Comparison of ENCODE assay signal across 8 cellular contexts in genomic region chr1:145858937-145859490, GRCh38. TPM values are rescaled to one million over a fixed set of nuclear protein-coding genes. Genes with fewer than 3 reads are reported as not detected.
DNase-seq lines count a peak whose midpoint lies in the region; ATAC-seq and TF ChIP-seq lines count a peak whose summit lies in the region.

TSS of gene PIAS3 (minus strand) at chr1:145859081. CDS start at chr1:145858990, 91 bp downstream.

- peak within 1 kb of the TSS; percentile 85 for H3K27ac Mint-ChIP-seq in CD4-positive, alpha-beta T cell
- peak within 1 kb of the TSS; percentile 87 for H3K27ac Mint-ChIP-seq in activated CD8-positive, alpha-beta T cell treated with anti-CD3 and anti-CD28 coated beads, Interleukin-2, amount 10 ng/mL, durations not matched to agents 7 days and 5 days

- WGBS in lung, 2 donors: 0 to 1% methylated on average over 34 to 36 of the region's 36 CpGs

- peak within 1 kb of the TSS; percentile 67 for H3K27ac ChIP-seq in CD4-positive, alpha-beta T cell (ENCODE audit: low read depth, low read length)
- H3K27ac ChIP-seq in lung (ENCODE audit: low read depth in 1 of 2, low read length in 1 of 2): peak within 1 kb of the TSS; percentile 91 to 96

- peak; percentile 61 to 81 (median 70) for DNase-seq in CD4-positive, alpha-beta T cell
- peak; percentile 95 for DNase-seq in HK-2 (ENCODE audit: unreplicated experiment)
- DNase-seq in NCI-H82 treated with DMSO at 0.1 percent for 48 hours (lab: John Stamatoyannopoulos, UW; ENCODE audit: unreplicated experiment): peak; percentile 87
- DNase-seq in activated CD8-positive, alpha-beta T cell treated with anti-CD3 and anti-CD28 coated beads, Interleukin-2, amount 10 ng/mL, durations not matched to agents 7 days and 5 days: peak; percentile 91
- peak; percentile 96 for DNase-seq in ecto neural progenitor cell (ENCODE audit: low spot score)
- peak; percentile 97 for DNase-seq in lung (ENCODE audit: low spot score)
- peak; percentile 57 to 91 (median 71) for DNase-seq in stimulated activated CD4-positive, alpha-beta T cell treated with anti-CD3 and anti-CD28 coated beads, TNF-alpha, amount 100 ng/mL, for 24 hours (ENCODE audit: low read depth in 3 of 3)

- H3K4me1 Mint-ChIP-seq in CD4-positive, alpha-beta T cell (ENCODE audit: low read depth): peaks cover 20% of the 10 kb centered on the region
- H3K4me1 Mint-ChIP-seq in activated CD8-positive, alpha-beta T cell treated with anti-CD3 and anti-CD28 coated beads, Interleukin-2, amount 10 ng/mL, durations not matched to agents 7 days and 5 days (ENCODE audit: low read depth): peaks cover 21% of the 10 kb centered on the region

- peak; percentile 79 for ATAC-seq in CD4-positive, alpha-beta T cell (ENCODE audit: poor library complexity)
- peak; percentile 82 for ATAC-seq in GM19452 (IDR thresholded peaks at IDR 0.05; ENCODE audit: unreplicated experiment)
- peak; percentile 86 for ATAC-seq in activated CD8-positive, alpha-beta T cell treated with anti-CD3 and anti-CD28 coated beads, Interleukin-2, amount 10 ng/mL, durations not matched to agents 7 days and 5 days
- peak; percentile 97 for ATAC-seq in lung (ENCODE audit: insufficient read depth, low FRiP score)

- H3K9me3 Mint-ChIP-seq in CD4-positive, alpha-beta T cell: no peaks in the 10 kb centered on the region
- H3K9me3 Mint-ChIP-seq in activated CD8-positive, alpha-beta T cell treated with anti-CD3 and anti-CD28 coated beads, Interleukin-2, amount 10 ng/mL, durations not matched to agents 7 days and 5 days (ENCODE audit: insufficient read depth): no peaks in the 10 kb centered on the region

- peaks cover 0 to 4% of the 10 kb centered on the region in 2 donors for H3K4me1 ChIP-seq in lung (ENCODE audit: control insufficient read depth in 2 of 2, insufficient read depth in 2 of 2, low read length in 2 of 2)

- no peaks in the 10 kb centered on the region for H3K27me3 Mint-ChIP-seq in CD4-positive, alpha-beta T cell
- peaks cover 11% of the 10 kb centered on the region for H3K27me3 Mint-ChIP-seq in activated CD8-positive, alpha-beta T cell treated with anti-CD3 and anti-CD28 coated beads, Interleukin-2, amount 10 ng/mL, durations not matched to agents 7 days and 5 days (ENCODE audit: low read depth)

- TF ChIP-seq CTCF in CD4-positive, alpha-beta T cell (IDR thresholded peaks at IDR 0.05): no peak
- no peak for TF ChIP-seq CTCF in lung (IDR thresholded peaks at IDR 0.05; ENCODE audit: control extremely low read depth, extremely low read depth)

- intact Hi-C loops in CD4-positive, alpha-beta T cell (cut with DNase I, micrococcal nuclease): loop anchor here (1.0 to 5.0 kb wide), 7 partner anchors 14 to 100 kb away; partner anchors contain the start of genes PEX11B (in 2 of the 2), ANKRD35 (in 1 of the 2), LIX1L (in 1 of the 2) and NUDT17 (in 1 of the 2)

- H3K4me3 ChIP-seq in lung: peak within 1 kb of the TSS; percentile 92

- no peaks in the 10 kb centered on the region for H3K27me3 ChIP-seq in CD4-positive, alpha-beta T cell (ENCODE audit: control insufficient read depth, insufficient read depth, low read length)
- H3K27me3 ChIP-seq in lung (ENCODE audit: control insufficient read depth, insufficient read depth): no peaks in the 10 kb centered on the region

- CTCF ChIA-PET in CD4-positive, alpha-beta T cell (lab: Charles Lee): interaction anchor here (1.0 to 4.2 kb wide), 8 partner anchors 8 to 174 kb away, joined by 3 to 71 read pairs (median 4); partner anchors contain the start of genes ITGA10, NUDT17 and PEX11B
- CTCF ChIA-PET in activated CD8-positive, alpha-beta T cell treated with anti-CD3 and anti-CD28 coated beads, Interleukin-2, amount 10 ng/mL, durations not matched to agents 7 days and 5 days (lab: Charles Lee): interaction anchor here (0.8 to 12.5 kb wide), 22 partner anchors 10 to 179 kb away, joined by 3 to 271 read pairs (median 8); partner anchors contain the start of genes ANKRD34A, ANKRD35, ITGA10 and NUDT17

- peak within 1 kb of the TSS; percentile 98 for H3K4me3 Mint-ChIP-seq in CD4-positive, alpha-beta T cell
- peak within 1 kb of the TSS; percentile 95 for H3K4me3 Mint-ChIP-seq in activated CD8-positive, alpha-beta T cell treated with anti-CD3 and anti-CD28 coated beads, Interleukin-2, amount 10 ng/mL, durations not matched to agents 7 days and 5 days

- no peaks in the 10 kb centered on the region for H3K9me3 ChIP-seq in CD4-positive, alpha-beta T cell (ENCODE audit: control insufficient read depth, low read length)
- H3K9me3 ChIP-seq in lung (ENCODE audit: control insufficient read depth in 2 of 2, insufficient read depth in 1 of 2, low read length in 1 of 2): no peaks in the 10 kb centered on the region

- POLR2A ChIA-PET in CD4-positive, alpha-beta T cell (lab: Charles Lee): interaction anchor here (0.6 to 4.8 kb wide), 30 partner anchors 10 to 193 kb away, joined by 3 to 120 read pairs (median 6); partner anchors contain the start of genes ANKRD34A, ANKRD35, ITGA10 and LIX1L
- POLR2A ChIA-PET in activated CD8-positive, alpha-beta T cell treated with anti-CD3 and anti-CD28 coated beads, Interleukin-2, amount 10 ng/mL, durations not matched to agents 7 days and 5 days (lab: Charles Lee): interaction anchor here (0.5 to 4.6 kb wide), 19 partner anchors 11 to 308 kb away, joined by 3 to 38 read pairs (median 4); partner anchors contain the start of genes ANKRD34A, LIX1L, NUDT17 and PEX11B

- H3K36me3 Mint-ChIP-seq in CD4-positive, alpha-beta T cell (ENCODE audit: low read depth): peaks cover 36% of the 10 kb centered on the region
- peaks cover 9% of the 10 kb centered on the region for H3K36me3 Mint-ChIP-seq in activated CD8-positive, alpha-beta T cell treated with anti-CD3 and anti-CD28 coated beads, Interleukin-2, amount 10 ng/mL, durations not matched to agents 7 days and 5 days (ENCODE audit: low read depth)

- H3K36me3 ChIP-seq in lung (ENCODE audit: control insufficient read depth in 2 of 2, insufficient read depth in 2 of 2, low read length in 2 of 2): peaks cover 16 to 23% of the 10 kb centered on the region in 2 donors

RNA-seq across cellular contexts. Expression of gene PIAS3, which starts in this region (rescaled TPM):
- 10 to 100 TPM; 18.7 to 19.7 TPM for total RNA-seq in CD4-positive, alpha-beta T cell
- total RNA-seq in activated CD8-positive, alpha-beta T cell treated with anti-CD3 and anti-CD28 coated beads, Interleukin-2, amount 10 ng/mL, durations not matched to agents 7 days and 5 days: 10 to 100 TPM; 19.8 to 23.7 TPM
- 10 to 100 TPM; 23.5 to 54.9 TPM for total RNA-seq in lung
- 10 to 100 TPM; 26.4 to 32.1 TPM for polyA plus RNA-seq in lung

Comparison
In these comparisons a context has a peak if more than half of its experiments do, and no peak if none do; other contexts are left out.
1. Peak in every context shown above with its lines: DNase-seq, ATAC-seq, H3K4me3 ChIP-seq and H3K27ac ChIP-seq.